Comparison of ENCODE assay signal across 1 cellular context in genomic region chr14:64704145-64704742, GRCh38.
A peak's percentile ranks its signal among the peaks of the same experiment; 100 is the strongest.
TF ChIP-seq lines count a peak whose summit lies in the region.

PLEKHG3 (plus strand) TSS chr14:64704424; CDS start chr14:64727632, 23,208 bp downstream.

TF ChIP-seq in HEK293, 187 proteins besides CTCF, POLR2A, EP300 and RAD21 (continued from another document and continues in another):
- TF ChIP-seq, protein P1, sequence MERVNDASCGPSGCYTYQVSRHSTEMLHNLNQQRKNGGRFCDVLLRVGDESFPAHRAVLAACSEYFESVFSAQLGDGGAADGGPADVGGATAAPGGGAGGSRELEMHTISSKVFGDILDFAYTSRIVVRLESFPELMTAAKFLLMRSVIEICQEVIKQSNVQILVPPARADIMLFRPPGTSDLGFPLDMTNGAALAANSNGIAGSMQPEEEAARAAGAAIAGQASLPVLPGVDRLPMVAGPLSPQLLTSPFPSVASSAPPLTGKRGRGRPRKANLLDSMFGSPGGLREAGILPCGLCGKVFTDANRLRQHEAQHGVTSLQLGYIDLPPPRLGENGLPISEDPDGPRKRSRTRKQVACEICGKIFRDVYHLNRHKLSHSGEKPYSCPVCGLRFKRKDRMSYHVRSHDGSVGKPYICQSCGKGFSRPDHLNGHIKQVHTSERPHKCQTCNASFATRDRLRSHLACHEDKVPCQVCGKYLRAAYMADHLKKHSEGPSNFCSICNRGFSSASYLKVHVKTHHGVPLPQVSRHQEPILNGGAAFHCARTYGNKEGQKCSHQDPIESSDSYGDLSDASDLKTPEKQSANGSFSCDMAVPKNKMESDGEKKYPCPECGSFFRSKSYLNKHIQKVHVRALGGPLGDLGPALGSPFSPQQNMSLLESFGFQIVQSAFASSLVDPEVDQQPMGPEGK (tag by site-specific recombination; IDR thresholded peaks at IDR 0.05), result no peak; the same call in 1 of the 2 replicates
- TF ChIP-seq, protein P2, sequence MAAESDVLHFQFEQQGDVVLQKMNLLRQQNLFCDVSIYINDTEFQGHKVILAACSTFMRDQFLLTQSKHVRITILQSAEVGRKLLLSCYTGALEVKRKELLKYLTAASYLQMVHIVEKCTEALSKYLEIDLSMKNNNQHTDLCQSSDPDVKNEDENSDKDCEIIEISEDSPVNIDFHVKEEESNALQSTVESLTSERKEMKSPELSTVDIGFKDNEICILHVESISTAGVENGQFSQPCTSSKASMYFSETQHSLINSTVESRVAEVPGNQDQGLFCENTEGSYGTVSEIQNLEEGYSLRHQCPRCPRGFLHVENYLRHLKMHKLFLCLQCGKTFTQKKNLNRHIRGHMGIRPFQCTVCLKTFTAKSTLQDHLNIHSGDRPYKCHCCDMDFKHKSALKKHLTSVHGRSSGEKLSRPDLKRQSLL (tag by site-specific recombination; IDR thresholded peaks at IDR 0.05), result peak; percentile 98
- no peak for TF ChIP-seq ZNF626 (tag by site-specific recombination; IDR thresholded peaks at IDR 0.05)
- TF ChIP-seq, protein P3, sequence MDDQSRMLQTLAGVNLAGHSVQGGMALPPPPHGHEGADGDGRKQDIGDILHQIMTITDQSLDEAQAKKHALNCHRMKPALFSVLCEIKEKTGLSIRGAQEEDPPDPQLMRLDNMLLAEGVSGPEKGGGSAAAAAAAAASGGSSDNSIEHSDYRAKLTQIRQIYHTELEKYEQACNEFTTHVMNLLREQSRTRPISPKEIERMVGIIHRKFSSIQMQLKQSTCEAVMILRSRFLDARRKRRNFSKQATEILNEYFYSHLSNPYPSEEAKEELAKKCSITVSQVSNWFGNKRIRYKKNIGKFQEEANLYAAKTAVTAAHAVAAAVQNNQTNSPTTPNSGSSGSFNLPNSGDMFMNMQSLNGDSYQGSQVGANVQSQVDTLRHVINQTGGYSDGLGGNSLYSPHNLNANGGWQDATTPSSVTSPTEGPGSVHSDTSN (CRISPR knock-in tag; IDR thresholded peaks at IDR 0.05), result peak; percentile 31; the same call in 1 of the 2 replicates
- no peak; the same call in 1 of the 2 replicates for TF ChIP-seq ZBTB20 (tag by site-specific recombination; IDR thresholded peaks at IDR 0.05)
- TF ChIP-seq ZNF629 (tag by site-specific recombination; IDR thresholded peaks at IDR 0.05), result 0 out of 2 replicates have a peak, but pooled peaks have one; percentile 12
- no peak for TF ChIP-seq ZNF10 (tag by site-specific recombination; IDR thresholded peaks at IDR 0.05)
- peak; percentile 59; the same call in 1 of the 2 replicates for TF ChIP-seq KLF10 (tag by site-specific recombination; IDR thresholded peaks at IDR 0.05)
- TF ChIP-seq SP7 (tag by site-specific recombination; IDR thresholded peaks at IDR 0.05), result peak; percentile 53; the same call in 1 of the 2 replicates
- peak; percentile 42; the same call in 1 of the 2 replicates for TF ChIP-seq BCL11B (tag by site-specific recombination; IDR thresholded peaks at IDR 0.05; ENCODE audit: low read depth)
- no peak for TF ChIP-seq ZNF174 (tag by site-specific recombination; IDR thresholded peaks at IDR 0.05)
- peak; percentile 72; the same call in 1 of the 2 replicates for TF ChIP-seq KLF8 (tag by site-specific recombination; IDR thresholded peaks at IDR 0.05)
- TF ChIP-seq ZNF366 (tag by site-specific recombination; conservative IDR thresholded peaks at IDR 0.05), result peak; percentile 93
- TF ChIP-seq HIC1 (tag by site-specific recombination; IDR thresholded peaks at IDR 0.05), result peak; percentile 90
- peak; percentile 43; the same call in 1 of the 2 replicates for TF ChIP-seq ZNF660 (tag by site-specific recombination; IDR thresholded peaks at IDR 0.05)
- TF ChIP-seq KLF16 (tag by site-specific recombination; IDR thresholded peaks at IDR 0.05), result 0 out of 2 replicates have a peak, but pooled peaks have one; percentile 32
- TF ChIP-seq ZNF426 (tag by site-specific recombination; IDR thresholded peaks at IDR 0.05), result no peak
- no peak for TF ChIP-seq ZNF416 (tag by site-specific recombination; IDR thresholded peaks at IDR 0.05)
- 0 out of 2 replicates have a peak, but pooled peaks have one; percentile 30 for TF ChIP-seq ZNF324 (tag by site-specific recombination; IDR thresholded peaks at IDR 0.05)
- TF ChIP-seq ZBTB10 (tag by site-specific recombination; IDR thresholded peaks at IDR 0.05), result no peak
- TF ChIP-seq ZNF501 (tag by site-specific recombination; IDR thresholded peaks at IDR 0.05), result peak; percentile 19; the same call in 1 of the 2 replicates
- TF ChIP-seq ZIC2 (tag by site-specific recombination; IDR thresholded peaks at IDR 0.05), result peak; percentile 90
- TF ChIP-seq, protein P4, sequence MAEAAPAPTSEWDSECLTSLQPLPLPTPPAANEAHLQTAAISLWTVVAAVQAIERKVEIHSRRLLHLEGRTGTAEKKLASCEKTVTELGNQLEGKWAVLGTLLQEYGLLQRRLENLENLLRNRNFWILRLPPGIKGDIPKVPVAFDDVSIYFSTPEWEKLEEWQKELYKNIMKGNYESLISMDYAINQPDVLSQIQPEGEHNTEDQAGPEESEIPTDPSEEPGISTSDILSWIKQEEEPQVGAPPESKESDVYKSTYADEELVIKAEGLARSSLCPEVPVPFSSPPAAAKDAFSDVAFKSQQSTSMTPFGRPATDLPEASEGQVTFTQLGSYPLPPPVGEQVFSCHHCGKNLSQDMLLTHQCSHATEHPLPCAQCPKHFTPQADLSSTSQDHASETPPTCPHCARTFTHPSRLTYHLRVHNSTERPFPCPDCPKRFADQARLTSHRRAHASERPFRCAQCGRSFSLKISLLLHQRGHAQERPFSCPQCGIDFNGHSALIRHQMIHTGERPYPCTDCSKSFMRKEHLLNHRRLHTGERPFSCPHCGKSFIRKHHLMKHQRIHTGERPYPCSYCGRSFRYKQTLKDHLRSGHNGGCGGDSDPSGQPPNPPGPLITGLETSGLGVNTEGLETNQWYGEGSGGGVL (tag by site-specific recombination; IDR thresholded peaks at IDR 0.05), result peak; percentile 96
- TF ChIP-seq REST (tag by site-specific recombination; IDR thresholded peaks at IDR 0.05), result peak; percentile 79
- 0 out of 2 replicates have a peak, but pooled peaks have one; percentile 13 for TF ChIP-seq ZNF76 (tag by site-specific recombination; IDR thresholded peaks at IDR 0.05; ENCODE audit: borderline replicate concordance, low read depth)
- TF ChIP-seq GLIS2 (tag by site-specific recombination; IDR thresholded peaks at IDR 0.05), result peak; percentile 29
- no peak for TF ChIP-seq FEZF1 (tag by site-specific recombination; IDR thresholded peaks at IDR 0.05)
- TF ChIP-seq ZNF202 (tag by site-specific recombination; IDR thresholded peaks at IDR 0.05; ENCODE audit: borderline replicate concordance), result no peak
- TF ChIP-seq ZNF600 (tag by site-specific recombination; IDR thresholded peaks at IDR 0.05), result peak; percentile 91
- TF ChIP-seq, protein P5, sequence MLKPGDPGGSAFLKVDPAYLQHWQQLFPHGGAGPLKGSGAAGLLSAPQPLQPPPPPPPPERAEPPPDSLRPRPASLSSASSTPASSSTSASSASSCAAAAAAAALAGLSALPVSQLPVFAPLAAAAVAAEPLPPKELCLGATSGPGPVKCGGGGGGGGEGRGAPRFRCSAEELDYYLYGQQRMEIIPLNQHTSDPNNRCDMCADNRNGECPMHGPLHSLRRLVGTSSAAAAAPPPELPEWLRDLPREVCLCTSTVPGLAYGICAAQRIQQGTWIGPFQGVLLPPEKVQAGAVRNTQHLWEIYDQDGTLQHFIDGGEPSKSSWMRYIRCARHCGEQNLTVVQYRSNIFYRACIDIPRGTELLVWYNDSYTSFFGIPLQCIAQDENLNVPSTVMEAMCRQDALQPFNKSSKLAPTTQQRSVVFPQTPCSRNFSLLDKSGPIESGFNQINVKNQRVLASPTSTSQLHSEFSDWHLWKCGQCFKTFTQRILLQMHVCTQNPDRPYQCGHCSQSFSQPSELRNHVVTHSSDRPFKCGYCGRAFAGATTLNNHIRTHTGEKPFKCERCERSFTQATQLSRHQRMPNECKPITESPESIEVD (tag by site-specific recombination; IDR thresholded peaks at IDR 0.05), result no peak
- TF ChIP-seq ZEB2 (tag by site-specific recombination; IDR thresholded peaks at IDR 0.05), result peak; percentile 36; the same call in 1 of the 2 replicates
- TF ChIP-seq ZNF423 (tag by site-specific recombination; IDR thresholded peaks at IDR 0.05), result no peak
- TF ChIP-seq ZNF701 (tag by site-specific recombination; IDR thresholded peaks at IDR 0.05), result no peak
- peak; percentile 50; the same call in 1 of the 2 replicates for TF ChIP-seq KLF9 (tag by site-specific recombination; IDR thresholded peaks at IDR 0.05; ENCODE audit: low read depth)
- TF ChIP-seq ZBTB17 (tag by site-specific recombination; IDR thresholded peaks at IDR 0.05), result peak; percentile 84
- TF ChIP-seq ZNF248 (tag by site-specific recombination; IDR thresholded peaks at IDR 0.05), result no peak
- peak; percentile 46 for TF ChIP-seq SP3 (tag by site-specific recombination; IDR thresholded peaks at IDR 0.05)
- TF ChIP-seq, protein P6, sequence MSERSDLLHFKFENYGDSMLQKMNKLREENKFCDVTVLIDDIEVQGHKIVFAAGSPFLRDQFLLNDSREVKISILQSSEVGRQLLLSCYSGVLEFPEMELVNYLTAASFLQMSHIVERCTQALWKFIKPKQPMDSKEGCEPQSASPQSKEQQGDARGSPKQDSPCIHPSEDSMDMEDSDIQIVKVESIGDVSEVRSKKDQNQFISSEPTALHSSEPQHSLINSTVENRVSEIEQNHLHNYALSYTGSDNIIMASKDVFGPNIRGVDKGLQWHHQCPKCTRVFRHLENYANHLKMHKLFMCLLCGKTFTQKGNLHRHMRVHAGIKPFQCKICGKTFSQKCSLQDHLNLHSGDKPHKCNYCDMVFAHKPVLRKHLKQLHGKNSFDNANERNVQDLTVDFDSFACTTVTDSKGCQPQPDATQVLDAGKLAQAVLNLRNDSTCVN (tag by site-specific recombination; optimal IDR thresholded peaks at IDR 0.05), result peak; percentile 89
- TF ChIP-seq ZBTB48 (tag by site-specific recombination; IDR thresholded peaks at IDR 0.05), result peak; percentile 82
- TF ChIP-seq ZNF596 (tag by site-specific recombination; IDR thresholded peaks at IDR 0.05), result peak; percentile 99
